ENCODE assay signal across 9 cellular contexts in genomic region chr5:141100243-141100805, GRCh38.
DNase-seq lines count a peak whose midpoint lies in the region; ATAC-seq and TF ChIP-seq lines count a peak whose summit lies in the region.
"Had no signal": no experiment of that assay in that cellular context is flagged by ENCODE, and none has a peak within 500 bp of the region (broad histone marks: within the 10 kb centered on the region; RNA-seq: fewer than 3 reads in every experiment).

Gene PCDHB3, plus strand, starts transcription at chr5:141100473. Its CDS starts 177 bp downstream, at chr5:141100650.

- H3K9me3 Mint-ChIP-seq in nephron progenitor cell = peaks cover 89% of the 10 kb centered on the region

- TF ChIP-seq CTCF in VCaP (conservative IDR thresholded peaks at IDR 0.05) (peak; percentile 78), nephron progenitor cell (IDR thresholded peaks at IDR 0.05) (no peak)

- peak within 1 kb of the TSS; percentile 69 for H3K27ac ChIP-seq in VCaP

- no peak within 1 kb of the TSS for H3K27ac Mint-ChIP-seq in nephron progenitor cell
- H3K27ac Mint-ChIP-seq: stimulated activated naive CD8-positive, alpha-beta T cell treated with anti-CD3 and anti-CD28 coated beads, Interleukin-15, Interleukin-2, amounts not matched to agents 100 ng/mL and 50 ng/mL, for 24 hours had no signal

- H3K4me3 Mint-ChIP-seq in nephron progenitor cell = no peak within 1 kb of the TSS
- H3K4me3 Mint-ChIP-seq: stimulated activated naive CD8-positive, alpha-beta T cell treated with anti-CD3 and anti-CD28 coated beads, Interleukin-15, Interleukin-2, amounts not matched to agents 100 ng/mL and 50 ng/mL, for 24 hours had no signal

- DNase-seq in stimulated activated CD4-positive, alpha-beta T cell treated with anti-CD3 and anti-CD28 coated beads, Interleukin-15, amount 100 ng/mL, for 24 hours = peak; percentile 61
- no peak for DNase-seq in stimulated activated CD4-positive, alpha-beta T cell treated with anti-CD3 and anti-CD28 coated beads, Interleukin-12 subunit alpha, Interleukin-12 subunit beta, amount 100 ng/mL, for 4 hours
- DNase-seq in head of caudate nucleus (peak in 39 of 42 donors; percentile 16 to 84 (median 56)), NCI-H2227 (lab: John Stamatoyannopoulos, UW; ENCODE audit: unreplicated experiment) (no peak), nephron progenitor cell (no peak)
- peak; percentile 49 for DNase-seq in stimulated activated CD4-positive, alpha-beta T cell treated with anti-CD3 and anti-CD28 coated beads, Interleukin-1b, Interleukin-23, amount 100 ng/mL, for 48 hours

- no peak for ATAC-seq in GM18870 (IDR thresholded peaks at IDR 0.05; ENCODE audit: unreplicated experiment)

- intact Hi-C loops in head of caudate nucleus (cut with DNase I) = no loop called here

- peaks cover 2% of the 10 kb centered on the region for H3K4me1 Mint-ChIP-seq in nephron progenitor cell

- peaks cover 90% of the 10 kb centered on the region for H3K36me3 Mint-ChIP-seq in nephron progenitor cell (ENCODE audit: low read depth)

- H3K27me3 Mint-ChIP-seq in nephron progenitor cell (ENCODE audit: low read depth, poor library complexity) = peaks cover under 1% of the 10 kb centered on the region

Comparison
In these comparisons a context has a peak if more than half of its experiments do, and no peak if none do; other contexts are left out.
1. DNase-seq: peak in stimulated activated CD4-positive, alpha-beta T cell treated with anti-CD3 and anti-CD28 coated beads, Interleukin-15, amount 100 ng/mL, for 24 hours (single experiment), head of caudate nucleus (39 of 42) and stimulated activated CD4-positive, alpha-beta T cell treated with anti-CD3 and anti-CD28 coated beads, Interleukin-1b, Interleukin-23, amount 100 ng/mL, for 48 hours (single experiment); none in stimulated activated CD4-positive, alpha-beta T cell treated with anti-CD3 and anti-CD28 coated beads, Interleukin-12 subunit alpha, Interleukin-12 subunit beta, amount 100 ng/mL, for 4 hours (single experiment), NCI-H2227 (single experiment) and nephron progenitor cell (single experiment).